In genomic region chr20:21812384-21812783, GRCh38 we compare ENCODE assay signal across 19 cellular contexts.
DNase-seq lines count a peak whose midpoint lies in the region; ATAC-seq and TF ChIP-seq lines count a peak whose summit lies in the region.
"Had no signal": no experiment of that assay in that cellular context is flagged by ENCODE, and none has a peak within 500 bp of the region (broad histone marks: within the 10 kb centered on the region; RNA-seq: fewer than 3 reads in every experiment).

No MANE protein-coding gene starts in this region.

- no peaks in the 10 kb centered on the region; the same call in 2 of the 3 replicates for H3K9me3 Mint-ChIP-seq in GM23338
- no peaks in the 10 kb centered on the region for H3K9me3 Mint-ChIP-seq in activated CD4-positive, alpha-beta T cell treated with anti-CD3 and anti-CD28 coated beads, Interleukin-2, amount 10 ng/mL, durations not matched to agents 7 days and 5 days
- H3K9me3 Mint-ChIP-seq: H9 had no signal

- no peaks in the 10 kb centered on the region; the same call in 1 of the 2 replicates for H3K27me3 ChIP-seq in GM23338 (ENCODE audit: insufficient read depth)
- H3K27me3 ChIP-seq: BLaER1 had no signal

- no peaks in the 10 kb centered on the region; the same call in 2 of the 3 replicates for H3K36me3 Mint-ChIP-seq in GM23338 (ENCODE audit: low read depth)
- H3K36me3 Mint-ChIP-seq in activated CD4-positive, alpha-beta T cell treated with anti-CD3 and anti-CD28 coated beads, Interleukin-2, amount 10 ng/mL, durations not matched to agents 7 days and 5 days (ENCODE audit: low read depth) = no peaks in the 10 kb centered on the region
- H3K36me3 Mint-ChIP-seq: CD8-positive, alpha-beta T cell had no signal

- TF ChIP-seq CTCF in C4-2B (conservative IDR thresholded peaks at IDR 0.05) = no peak
- TF ChIP-seq CTCF in GM23338 (conservative IDR thresholded peaks at IDR 0.05; ENCODE audit: low read depth in 2 of 2) = no peak

- DNase-seq in NCI-H1105 treated with DMSO at 0.1 percent for 48 hours (lab: John Stamatoyannopoulos, UW) (peak; percentile 44), NCI-H1105 (lab: John Stamatoyannopoulos, UW) (no peak), GM23338 (ENCODE audit: low spot score) (no peak), SHP77 treated with DMSO at 0.1 percent for 48 hours (lab: John Stamatoyannopoulos, UW) (peak; percentile 18), Right ventricle myocardium inferior (ENCODE audit: missing footprints) (no peak), retina (no peak)
- no peak for DNase-seq in activated CD4-positive, alpha-beta T cell treated with anti-CD3 and anti-CD28 coated beads, Interleukin-2, amount 10 ng/mL, durations not matched to agents 7 days and 5 days
- DNase-seq: 8988T; Calu3; CD8-positive, alpha-beta T cell; DND-41; EL; GOT3; H9; KBM-7 had no signal

- H3K79me2 ChIP-seq in GM23338 (replicated peaks; ENCODE audit: insufficient read depth) = no peaks in the 10 kb centered on the region

- H3K36me3 ChIP-seq in GM23338 (ENCODE audit: insufficient read depth) = no peaks in the 10 kb centered on the region
- H3K36me3 ChIP-seq: BLaER1 had no signal

- H3K4me2 ChIP-seq in GM23338 = no peak overlapping the region

- intact Hi-C loops in Right ventricle myocardium inferior (cut with DNase I) = no loop called here

- peak overlapping the region; percentile 46 for H3K27ac ChIP-seq in C4-2B
- no peak overlapping the region for H3K27ac ChIP-seq in GM23338 (ENCODE audit: low read depth)
- H3K27ac ChIP-seq: BLaER1 had no signal

- CTCF ChIA-PET in activated CD4-positive, alpha-beta T cell treated with anti-CD3 and anti-CD28 coated beads, Interleukin-2, amount 10 ng/mL, durations not matched to agents 7 days and 5 days (lab: Charles Lee) = interaction anchor here (0.6 kb wide), 1 partner anchor 1227 kb away, joined by 4 read pairs; no protein-coding TSS in a partner anchor

- POLR2A ChIA-PET in activated CD4-positive, alpha-beta T cell treated with anti-CD3 and anti-CD28 coated beads, Interleukin-2, amount 10 ng/mL, durations not matched to agents 7 days and 5 days (lab: Charles Lee) = no interaction called here

- H3K4me1 ChIP-seq in GM23338 (ENCODE audit: insufficient read depth) = no peaks in the 10 kb centered on the region

- no peak for ATAC-seq in GM23338
- ATAC-seq in Right ventricle myocardium inferior = no peak
- ATAC-seq: CD8-positive, alpha-beta T cell; HepG2 had no signal

- peaks cover 7% of the 10 kb centered on the region for H3K27me3 Mint-ChIP-seq in GM23338 (ENCODE audit: insufficient read depth, low read depth, poor library complexity)
- no peaks in the 10 kb centered on the region for H3K27me3 Mint-ChIP-seq in activated CD4-positive, alpha-beta T cell treated with anti-CD3 and anti-CD28 coated beads, Interleukin-2, amount 10 ng/mL, durations not matched to agents 7 days and 5 days
- H3K27me3 Mint-ChIP-seq: IgD-negative memory B cell had no signal

- no peaks in the 10 kb centered on the region for H3F3A ChIP-seq in GM23338 (replicated peaks; ENCODE audit: low read depth)

- H3K4me1 Mint-ChIP-seq in GM23338 = no peaks in the 10 kb centered on the region; the same call in 2 of the 3 replicates
- H3K4me1 Mint-ChIP-seq in activated CD4-positive, alpha-beta T cell treated with anti-CD3 and anti-CD28 coated beads, Interleukin-2, amount 10 ng/mL, durations not matched to agents 7 days and 5 days = no peaks in the 10 kb centered on the region

- no peak overlapping the region for H3K4me3 Mint-ChIP-seq in GM23338
- H3K4me3 Mint-ChIP-seq in activated CD4-positive, alpha-beta T cell treated with anti-CD3 and anti-CD28 coated beads, Interleukin-2, amount 10 ng/mL, durations not matched to agents 7 days and 5 days = no peak overlapping the region
- H3K4me3 Mint-ChIP-seq: CD8-positive, alpha-beta T cell; H9; IgD-negative memory B cell had no signal

- 0 out of 2 replicates have a peak, but pooled peaks cover 5% of the 10 kb centered on the region for H3K9me2 ChIP-seq in GM23338 (ENCODE audit: insufficient read depth)

- H2AFZ ChIP-seq in GM23338 = 0 out of 2 replicates have a peak overlapping the region, but pooled peaks have one; percentile 59

- no peak overlapping the region for H3K4me3 ChIP-seq in GM23338
- H3K4me3 ChIP-seq: BLaER1 had no signal

- no peak overlapping the region for H3K27ac Mint-ChIP-seq in GM23338
- H3K27ac Mint-ChIP-seq in activated CD4-positive, alpha-beta T cell treated with anti-CD3 and anti-CD28 coated beads, Interleukin-2, amount 10 ng/mL, durations not matched to agents 7 days and 5 days = no peak overlapping the region
- H3K27ac Mint-ChIP-seq: CD8-positive, alpha-beta T cell; H9; IgD-negative memory B cell had no signal

- no peaks in the 10 kb centered on the region for H4K20me1 ChIP-seq in GM23338 (replicated peaks; ENCODE audit: insufficient read depth)
- H4K20me1 ChIP-seq: BLaER1 had no signal

TF ChIP-seq in GM23338, 12 proteins besides CTCF, POLR2A, EP300 and RAD21 (continues in another document):
- TF ChIP-seq JUNB (IDR thresholded peaks at IDR 0.05; ENCODE audit: unreplicated experiment) (no peak), EZH2 (IDR thresholded peaks at IDR 0.05; ENCODE audit: low read depth, unreplicated experiment) (no peak), ZNF331 (CRISPR knock-in tag; IDR thresholded peaks at IDR 0.05; ENCODE audit: low read depth) (no peak), EZH2phosphoT487 (IDR thresholded peaks at IDR 0.05; ENCODE audit: unreplicated experiment) (no peak), POLR2AphosphoS5 (IDR thresholded peaks at IDR 0.05; ENCODE audit: low read depth) (no peak), CREB1 (CRISPR knock-in tag; IDR thresholded peaks at IDR 0.05; ENCODE audit: low read depth) (no peak), STAT1 (IDR thresholded peaks at IDR 0.05; ENCODE audit: unreplicated experiment) (no peak), NANOG (IDR thresholded peaks at IDR 0.05; ENCODE audit: borderline replicate concordance) (no peak)
- TF ChIP-seq, protein P1, sequence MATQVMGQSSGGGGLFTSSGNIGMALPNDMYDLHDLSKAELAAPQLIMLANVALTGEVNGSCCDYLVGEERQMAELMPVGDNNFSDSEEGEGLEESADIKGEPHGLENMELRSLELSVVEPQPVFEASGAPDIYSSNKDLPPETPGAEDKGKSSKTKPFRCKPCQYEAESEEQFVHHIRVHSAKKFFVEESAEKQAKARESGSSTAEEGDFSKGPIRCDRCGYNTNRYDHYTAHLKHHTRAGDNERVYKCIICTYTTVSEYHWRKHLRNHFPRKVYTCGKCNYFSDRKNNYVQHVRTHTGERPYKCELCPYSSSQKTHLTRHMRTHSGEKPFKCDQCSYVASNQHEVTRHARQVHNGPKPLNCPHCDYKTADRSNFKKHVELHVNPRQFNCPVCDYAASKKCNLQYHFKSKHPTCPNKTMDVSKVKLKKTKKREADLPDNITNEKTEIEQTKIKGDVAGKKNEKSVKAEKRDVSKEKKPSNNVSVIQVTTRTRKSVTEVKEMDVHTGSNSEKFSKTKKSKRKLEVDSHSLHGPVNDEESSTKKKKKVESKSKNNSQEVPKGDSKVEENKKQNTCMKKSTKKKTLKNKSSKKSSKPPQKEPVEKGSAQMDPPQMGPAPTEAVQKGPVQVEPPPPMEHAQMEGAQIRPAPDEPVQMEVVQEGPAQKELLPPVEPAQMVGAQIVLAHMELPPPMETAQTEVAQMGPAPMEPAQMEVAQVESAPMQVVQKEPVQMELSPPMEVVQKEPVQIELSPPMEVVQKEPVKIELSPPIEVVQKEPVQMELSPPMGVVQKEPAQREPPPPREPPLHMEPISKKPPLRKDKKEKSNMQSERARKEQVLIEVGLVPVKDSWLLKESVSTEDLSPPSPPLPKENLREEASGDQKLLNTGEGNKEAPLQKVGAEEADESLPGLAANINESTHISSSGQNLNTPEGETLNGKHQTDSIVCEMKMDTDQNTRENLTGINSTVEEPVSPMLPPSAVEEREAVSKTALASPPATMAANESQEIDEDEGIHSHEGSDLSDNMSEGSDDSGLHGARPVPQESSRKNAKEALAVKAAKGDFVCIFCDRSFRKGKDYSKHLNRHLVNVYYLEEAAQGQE (IDR thresholded peaks at IDR 0.05; ENCODE audit: unreplicated experiment) = no peak
- TF ChIP-seq, protein P2, sequence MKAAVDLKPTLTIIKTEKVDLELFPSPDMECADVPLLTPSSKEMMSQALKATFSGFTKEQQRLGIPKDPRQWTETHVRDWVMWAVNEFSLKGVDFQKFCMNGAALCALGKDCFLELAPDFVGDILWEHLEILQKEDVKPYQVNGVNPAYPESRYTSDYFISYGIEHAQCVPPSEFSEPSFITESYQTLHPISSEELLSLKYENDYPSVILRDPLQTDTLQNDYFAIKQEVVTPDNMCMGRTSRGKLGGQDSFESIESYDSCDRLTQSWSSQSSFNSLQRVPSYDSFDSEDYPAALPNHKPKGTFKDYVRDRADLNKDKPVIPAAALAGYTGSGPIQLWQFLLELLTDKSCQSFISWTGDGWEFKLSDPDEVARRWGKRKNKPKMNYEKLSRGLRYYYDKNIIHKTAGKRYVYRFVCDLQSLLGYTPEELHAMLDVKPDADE (IDR thresholded peaks at IDR 0.05) = no peak

Comparison
In these comparisons a context has a peak if more than half of its experiments do, and no peak if none do; other contexts are left out.
1. DNase-seq: peak in NCI-H1105 treated with DMSO at 0.1 percent for 48 hours (single experiment) and SHP77 treated with DMSO at 0.1 percent for 48 hours (single experiment); none in NCI-H1105 (single experiment), GM23338 (single experiment), Right ventricle myocardium inferior (single experiment), retina (single experiment) and activated CD4-positive, alpha-beta T cell treated with anti-CD3 and anti-CD28 coated beads, Interleukin-2, amount 10 ng/mL, durations not matched to agents 7 days and 5 days (single experiment).